Comparison of ENCODE assay signal across 1 cellular context in the genomic region with DNA sequence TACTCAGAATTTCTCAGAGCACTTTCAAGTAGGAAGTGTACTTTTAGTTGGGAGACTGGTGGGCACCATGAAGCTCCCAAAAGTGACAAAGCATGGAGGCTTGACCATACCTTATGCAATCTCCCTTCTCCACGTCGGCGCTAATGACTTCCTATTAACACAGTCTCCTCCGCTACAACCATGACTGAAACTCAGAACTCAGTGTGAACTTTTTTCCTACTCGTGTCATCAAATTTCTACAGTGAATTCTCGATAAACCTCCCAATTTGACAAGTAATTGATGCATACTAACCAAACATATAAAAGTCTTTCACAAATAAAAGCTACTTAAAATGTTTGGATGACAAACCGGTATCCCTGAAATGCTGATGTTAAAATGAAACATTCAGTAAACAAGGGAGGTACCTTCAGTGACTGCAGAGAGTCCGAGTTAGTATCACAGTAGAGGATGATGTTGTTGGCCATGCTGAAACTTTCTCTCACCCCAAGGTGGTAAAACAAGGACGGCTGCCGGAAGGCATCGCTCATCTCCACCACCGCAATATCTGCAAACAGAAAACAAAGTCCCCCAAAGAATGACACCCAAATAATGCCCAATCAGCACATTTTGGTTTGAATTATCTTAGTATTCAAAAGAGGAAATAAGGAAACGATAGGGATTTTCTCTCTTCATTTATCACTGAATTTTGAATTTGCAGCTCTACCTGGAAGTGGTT.
TF ChIP-seq lines count a peak whose summit lies in the region.

No MANE protein-coding gene starts in this region.

TF ChIP-seq in GM12878, 131 proteins besides CTCF, POLR2A, EP300 and RAD21 (continued from another document and continues in another):
- TF ChIP-seq ETV6 (conservative IDR thresholded peaks at IDR 0.05 in 1 of 2, IDR thresholded peaks at IDR 0.05 in 1 of 2; ENCODE audit: borderline replicate concordance in 1 of 2, low read depth in 1 of 2) (peak in 1 of 2 experiments; percentile 62; a peak in 1 of 4 replicates), ZNF622 (IDR thresholded peaks at IDR 0.05) (no peak), NKRF (conservative IDR thresholded peaks at IDR 0.05) (no peak), E2F8 (IDR thresholded peaks at IDR 0.05; ENCODE audit: low read depth, partially characterized antibody) (no peak), CHD1 (IDR thresholded peaks at IDR 0.05; ENCODE audit: low read depth, low read length) (no peak), RUNX3 (IDR thresholded peaks at IDR 0.05; ENCODE audit: low read length) (peak; percentile 91), MEF2A (IDR thresholded peaks at IDR 0.05; ENCODE audit: insufficient read depth, low read depth, low read length) (0 out of 2 replicates have a peak, but pooled peaks have one; percentile 20), CBFB (IDR thresholded peaks at IDR 0.05; ENCODE audit: low read depth) (peak; percentile 39; the same call in 1 of the 2 replicates), CHD4 (IDR thresholded peaks at IDR 0.05) (no peak), SP1 (IDR thresholded peaks at IDR 0.05; ENCODE audit: low read depth, low read length) (no peak), HSF1 (IDR thresholded peaks at IDR 0.05; ENCODE audit: low read depth, low read length) (no peak), IKZF2 (IDR thresholded peaks at IDR 0.05) (no peak; a peak in 2 of 4 replicates), USF2 (IDR thresholded peaks at IDR 0.05; ENCODE audit: borderline replicate concordance, low read depth, low read length) (no peak), ZNF274 (IDR thresholded peaks at IDR 0.05; ENCODE audit: insufficient read depth, insufficient read length) (no peak), RELA (IDR thresholded peaks at IDR 0.05; ENCODE audit: borderline replicate concordance, partially characterized antibody) (no peak), SRF (IDR thresholded peaks at IDR 0.05; ENCODE audit: low read depth in 2 of 2, low read length in 2 of 2) (no peak), JUND (IDR thresholded peaks at IDR 0.05; ENCODE audit: low read depth, low read length) (no peak), USF1 (IDR thresholded peaks at IDR 0.05; ENCODE audit: borderline replicate concordance, extremely low read length, insufficient read depth, low read depth, low read length) (no peak), BACH1 (IDR thresholded peaks at IDR 0.05; ENCODE audit: borderline replicate concordance) (no peak), KLF5 (IDR thresholded peaks at IDR 0.05; ENCODE audit: partially characterized antibody) (peak; percentile 41), MYC (IDR thresholded peaks at IDR 0.05; ENCODE audit: insufficient read depth, insufficient read length, insufficient replicate concordance, low read length, severe bottlenecking) (no peak), SREBF1 (IDR thresholded peaks at IDR 0.05; ENCODE audit: low read length) (no peak), POLR2AphosphoS5 (IDR thresholded peaks at IDR 0.05; ENCODE audit: low read length) (peak; percentile 70), NFIC (IDR thresholded peaks at IDR 0.05; ENCODE audit: low read depth, low read length) (peak; percentile 62)
- TF ChIP-seq, protein P1, sequence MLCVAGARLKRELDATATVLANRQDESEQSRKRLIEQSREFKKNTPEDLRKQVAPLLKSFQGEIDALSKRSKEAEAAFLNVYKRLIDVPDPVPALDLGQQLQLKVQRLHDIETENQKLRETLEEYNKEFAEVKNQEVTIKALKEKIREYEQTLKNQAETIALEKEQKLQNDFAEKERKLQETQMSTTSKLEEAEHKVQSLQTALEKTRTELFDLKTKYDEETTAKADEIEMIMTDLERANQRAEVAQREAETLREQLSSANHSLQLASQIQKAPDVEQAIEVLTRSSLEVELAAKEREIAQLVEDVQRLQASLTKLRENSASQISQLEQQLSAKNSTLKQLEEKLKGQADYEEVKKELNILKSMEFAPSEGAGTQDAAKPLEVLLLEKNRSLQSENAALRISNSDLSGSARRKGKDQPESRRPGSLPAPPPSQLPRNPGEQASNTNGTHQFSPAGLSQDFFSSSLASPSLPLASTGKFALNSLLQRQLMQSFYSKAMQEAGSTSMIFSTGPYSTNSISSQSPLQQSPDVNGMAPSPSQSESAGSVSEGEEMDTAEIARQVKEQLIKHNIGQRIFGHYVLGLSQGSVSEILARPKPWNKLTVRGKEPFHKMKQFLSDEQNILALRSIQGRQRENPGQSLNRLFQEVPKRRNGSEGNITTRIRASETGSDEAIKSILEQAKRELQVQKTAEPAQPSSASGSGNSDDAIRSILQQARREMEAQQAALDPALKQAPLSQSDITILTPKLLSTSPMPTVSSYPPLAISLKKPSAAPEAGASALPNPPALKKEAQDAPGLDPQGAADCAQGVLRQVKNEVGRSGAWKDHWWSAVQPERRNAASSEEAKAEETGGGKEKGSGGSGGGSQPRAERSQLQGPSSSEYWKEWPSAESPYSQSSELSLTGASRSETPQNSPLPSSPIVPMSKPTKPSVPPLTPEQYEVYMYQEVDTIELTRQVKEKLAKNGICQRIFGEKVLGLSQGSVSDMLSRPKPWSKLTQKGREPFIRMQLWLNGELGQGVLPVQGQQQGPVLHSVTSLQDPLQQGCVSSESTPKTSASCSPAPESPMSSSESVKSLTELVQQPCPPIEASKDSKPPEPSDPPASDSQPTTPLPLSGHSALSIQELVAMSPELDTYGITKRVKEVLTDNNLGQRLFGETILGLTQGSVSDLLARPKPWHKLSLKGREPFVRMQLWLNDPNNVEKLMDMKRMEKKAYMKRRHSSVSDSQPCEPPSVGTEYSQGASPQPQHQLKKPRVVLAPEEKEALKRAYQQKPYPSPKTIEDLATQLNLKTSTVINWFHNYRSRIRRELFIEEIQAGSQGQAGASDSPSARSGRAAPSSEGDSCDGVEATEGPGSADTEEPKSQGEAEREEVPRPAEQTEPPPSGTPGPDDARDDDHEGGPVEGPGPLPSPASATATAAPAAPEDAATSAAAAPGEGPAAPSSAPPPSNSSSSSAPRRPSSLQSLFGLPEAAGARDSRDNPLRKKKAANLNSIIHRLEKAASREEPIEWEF (IDR thresholded peaks at IDR 0.05; ENCODE audit: insufficient replicate concordance, low read depth, low read length) = no peak
- TF ChIP-seq, protein P2, sequence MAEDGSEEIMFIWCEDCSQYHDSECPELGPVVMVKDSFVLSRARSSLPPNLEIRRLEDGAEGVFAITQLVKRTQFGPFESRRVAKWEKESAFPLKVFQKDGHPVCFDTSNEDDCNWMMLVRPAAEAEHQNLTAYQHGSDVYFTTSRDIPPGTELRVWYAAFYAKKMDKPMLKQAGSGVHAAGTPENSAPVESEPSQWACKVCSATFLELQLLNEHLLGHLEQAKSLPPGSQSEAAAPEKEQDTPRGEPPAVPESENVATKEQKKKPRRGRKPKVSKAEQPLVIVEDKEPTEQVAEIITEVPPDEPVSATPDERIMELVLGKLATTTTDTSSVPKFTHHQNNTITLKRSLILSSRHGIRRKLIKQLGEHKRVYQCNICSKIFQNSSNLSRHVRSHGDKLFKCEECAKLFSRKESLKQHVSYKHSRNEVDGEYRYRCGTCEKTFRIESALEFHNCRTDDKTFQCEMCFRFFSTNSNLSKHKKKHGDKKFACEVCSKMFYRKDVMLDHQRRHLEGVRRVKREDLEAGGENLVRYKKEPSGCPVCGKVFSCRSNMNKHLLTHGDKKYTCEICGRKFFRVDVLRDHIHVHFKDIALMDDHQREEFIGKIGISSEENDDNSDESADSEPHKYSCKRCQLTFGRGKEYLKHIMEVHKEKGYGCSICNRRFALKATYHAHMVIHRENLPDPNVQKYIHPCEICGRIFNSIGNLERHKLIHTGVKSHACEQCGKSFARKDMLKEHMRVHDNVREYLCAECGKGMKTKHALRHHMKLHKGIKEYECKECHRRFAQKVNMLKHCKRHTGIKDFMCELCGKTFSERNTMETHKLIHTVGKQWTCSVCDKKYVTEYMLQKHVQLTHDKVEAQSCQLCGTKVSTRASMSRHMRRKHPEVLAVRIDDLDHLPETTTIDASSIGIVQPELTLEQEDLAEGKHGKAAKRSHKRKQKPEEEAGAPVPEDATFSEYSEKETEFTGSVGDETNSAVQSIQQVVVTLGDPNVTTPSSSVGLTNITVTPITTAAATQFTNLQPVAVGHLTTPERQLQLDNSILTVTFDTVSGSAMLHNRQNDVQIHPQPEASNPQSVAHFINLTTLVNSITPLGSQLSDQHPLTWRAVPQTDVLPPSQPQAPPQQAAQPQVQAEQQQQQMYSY (CRISPR knock-in tag; IDR thresholded peaks at IDR 0.05) = no peak
- TF ChIP-seq, protein P3, sequence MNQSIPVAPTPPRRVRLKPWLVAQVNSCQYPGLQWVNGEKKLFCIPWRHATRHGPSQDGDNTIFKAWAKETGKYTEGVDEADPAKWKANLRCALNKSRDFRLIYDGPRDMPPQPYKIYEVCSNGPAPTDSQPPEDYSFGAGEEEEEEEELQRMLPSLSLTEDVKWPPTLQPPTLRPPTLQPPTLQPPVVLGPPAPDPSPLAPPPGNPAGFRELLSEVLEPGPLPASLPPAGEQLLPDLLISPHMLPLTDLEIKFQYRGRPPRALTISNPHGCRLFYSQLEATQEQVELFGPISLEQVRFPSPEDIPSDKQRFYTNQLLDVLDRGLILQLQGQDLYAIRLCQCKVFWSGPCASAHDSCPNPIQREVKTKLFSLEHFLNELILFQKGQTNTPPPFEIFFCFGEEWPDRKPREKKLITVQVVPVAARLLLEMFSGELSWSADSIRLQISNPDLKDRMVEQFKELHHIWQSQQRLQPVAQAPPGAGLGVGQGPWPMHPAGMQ (IDR thresholded peaks at IDR 0.05; ENCODE audit: borderline replicate concordance) = no peak
- TF ChIP-seq, protein P4, sequence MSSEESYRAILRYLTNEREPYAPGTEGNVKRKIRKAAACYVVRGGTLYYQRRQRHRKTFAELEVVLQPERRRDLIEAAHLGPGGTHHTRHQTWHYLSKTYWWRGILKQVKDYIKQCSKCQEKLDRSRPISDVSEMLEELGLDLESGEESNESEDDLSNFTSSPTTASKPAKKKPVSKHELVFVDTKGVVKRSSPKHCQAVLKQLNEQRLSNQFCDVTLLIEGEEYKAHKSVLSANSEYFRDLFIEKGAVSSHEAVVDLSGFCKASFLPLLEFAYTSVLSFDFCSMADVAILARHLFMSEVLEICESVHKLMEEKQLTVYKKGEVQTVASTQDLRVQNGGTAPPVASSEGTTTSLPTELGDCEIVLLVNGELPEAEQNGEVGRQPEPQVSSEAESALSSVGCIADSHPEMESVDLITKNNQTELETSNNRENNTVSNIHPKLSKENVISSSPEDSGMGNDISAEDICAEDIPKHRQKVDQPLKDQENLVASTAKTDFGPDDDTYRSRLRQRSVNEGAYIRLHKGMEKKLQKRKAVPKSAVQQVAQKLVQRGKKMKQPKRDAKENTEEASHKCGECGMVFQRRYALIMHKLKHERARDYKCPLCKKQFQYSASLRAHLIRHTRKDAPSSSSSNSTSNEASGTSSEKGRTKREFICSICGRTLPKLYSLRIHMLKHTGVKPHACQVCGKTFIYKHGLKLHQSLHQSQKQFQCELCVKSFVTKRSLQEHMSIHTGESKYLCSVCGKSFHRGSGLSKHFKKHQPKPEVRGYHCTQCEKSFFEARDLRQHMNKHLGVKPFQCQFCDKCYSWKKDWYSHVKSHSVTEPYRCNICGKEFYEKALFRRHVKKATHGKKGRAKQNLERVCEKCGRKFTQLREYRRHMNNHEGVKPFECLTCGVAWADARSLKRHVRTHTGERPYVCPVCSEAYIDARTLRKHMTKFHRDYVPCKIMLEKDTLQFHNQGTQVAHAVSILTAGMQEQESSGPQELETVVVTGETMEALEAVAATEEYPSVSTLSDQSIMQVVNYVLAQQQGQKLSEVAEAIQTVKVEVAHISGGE (CRISPR knock-in tag; IDR thresholded peaks at IDR 0.05) = no peak
